Comparison of ENCODE assay signal across 1 cellular context in genomic region chr10:109962247-109962646, GRCh38.
TF ChIP-seq lines count a peak whose summit lies in the region.

No MANE protein-coding gene starts in this region.

TF ChIP-seq in SK-N-SH treated with all-trans-retinoic acid at 6 μM for 48 hours, 23 proteins besides CTCF, POLR2A, EP300 and RAD21 (continued from another document):
- TF ChIP-seq, protein P1, sequence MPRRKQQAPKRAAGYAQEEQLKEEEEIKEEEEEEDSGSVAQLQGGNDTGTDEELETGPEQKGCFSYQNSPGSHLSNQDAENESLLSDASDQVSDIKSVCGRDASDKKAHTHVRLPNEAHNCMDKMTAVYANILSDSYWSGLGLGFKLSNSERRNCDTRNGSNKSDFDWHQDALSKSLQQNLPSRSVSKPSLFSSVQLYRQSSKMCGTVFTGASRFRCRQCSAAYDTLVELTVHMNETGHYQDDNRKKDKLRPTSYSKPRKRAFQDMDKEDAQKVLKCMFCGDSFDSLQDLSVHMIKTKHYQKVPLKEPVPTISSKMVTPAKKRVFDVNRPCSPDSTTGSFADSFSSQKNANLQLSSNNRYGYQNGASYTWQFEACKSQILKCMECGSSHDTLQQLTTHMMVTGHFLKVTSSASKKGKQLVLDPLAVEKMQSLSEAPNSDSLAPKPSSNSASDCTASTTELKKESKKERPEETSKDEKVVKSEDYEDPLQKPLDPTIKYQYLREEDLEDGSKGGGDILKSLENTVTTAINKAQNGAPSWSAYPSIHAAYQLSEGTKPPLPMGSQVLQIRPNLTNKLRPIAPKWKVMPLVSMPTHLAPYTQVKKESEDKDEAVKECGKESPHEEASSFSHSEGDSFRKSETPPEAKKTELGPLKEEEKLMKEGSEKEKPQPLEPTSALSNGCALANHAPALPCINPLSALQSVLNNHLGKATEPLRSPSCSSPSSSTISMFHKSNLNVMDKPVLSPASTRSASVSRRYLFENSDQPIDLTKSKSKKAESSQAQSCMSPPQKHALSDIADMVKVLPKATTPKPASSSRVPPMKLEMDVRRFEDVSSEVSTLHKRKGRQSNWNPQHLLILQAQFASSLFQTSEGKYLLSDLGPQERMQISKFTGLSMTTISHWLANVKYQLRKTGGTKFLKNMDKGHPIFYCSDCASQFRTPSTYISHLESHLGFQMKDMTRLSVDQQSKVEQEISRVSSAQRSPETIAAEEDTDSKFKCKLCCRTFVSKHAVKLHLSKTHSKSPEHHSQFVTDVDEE (CRISPR knock-in tag; IDR thresholded peaks at IDR 0.05): no peak
